Comparison of ENCODE assay signal across 1 cellular context in genomic region chr1:237386362-237387143, GRCh38.
TF ChIP-seq lines count a peak whose summit lies in the region.

No MANE protein-coding gene starts in this region.

TF ChIP-seq in SK-N-SH treated with all-trans-retinoic acid at 6 μM for 48 hours, 23 proteins besides CTCF, POLR2A, EP300 and RAD21 (continued from another document):
- TF ChIP-seq ZNF565 (CRISPR knock-in tag; conservative IDR thresholded peaks at IDR 0.05; ENCODE audit: low read depth) (no peak), ESRRG (CRISPR knock-in tag; IDR thresholded peaks at IDR 0.05) (no peak)
